In genomic region chr5:166639151-166639550, GRCh38 we compare ENCODE assay signal across 22 cellular contexts.
"Had no signal": no experiment of that assay in that cellular context is flagged by ENCODE, and none has a peak within 500 bp of the region (broad histone marks: within the 10 kb centered on the region; RNA-seq: fewer than 3 reads in every experiment).

No MANE protein-coding gene starts in this region.

- H3K27me3 ChIP-seq: gastrocnemius medialis, right lobe of liver, uterus had no signal

- H3K9me3 ChIP-seq: gastrocnemius medialis, left ventricle myocardium inferior, right lobe of liver, uterus had no signal

- H3K4me3 ChIP-seq: gastrocnemius medialis, left ventricle myocardium inferior, right lobe of liver, uterus had no signal

- H3K36me3 ChIP-seq: gastrocnemius medialis, left ventricle myocardium inferior, right lobe of liver, uterus had no signal

- H3K4me1 ChIP-seq: gastrocnemius medialis, left ventricle myocardium inferior, right lobe of liver, uterus had no signal

- DNase-seq: activated CD4-positive, alpha-beta T cell treated with anti-CD3 and anti-CD28 coated beads for 36 hours; activated CD4-positive, CD25-positive, alpha-beta regulatory T cell; activated CD8-positive, alpha-beta T cell treated with anti-CD3 and anti-CD28 coated beads, Interleukin-2, amount 10 ng/mL, durations not matched to agents 7 days and 5 days; activated effector memory CD4-positive, alpha-beta T cell treated with Interleukin-2 at 50 U/mL for 16 hours; activated naive CD4-positive, alpha-beta T cell treated with Interleukin-2 at 50 U/mL for 16 hours; activated T-cell treated with anti-CD3 and anti-CD28 coated beads for 4 hours; aorta; cortex of kidney; gastrocnemius medialis; glutamatergic neuron; left ventricle myocardium inferior; natural killer cell; right lobe of liver; stimulated activated CD4-positive, alpha-beta T cell treated with anti-CD3 and anti-CD28 coated beads, Interleukin-12 subunit alpha, Interleukin-12 subunit beta, amount 100 ng/mL, for 4 hours; stimulated activated CD4-positive, alpha-beta T cell treated with anti-CD3 and anti-CD28 coated beads, Interleukin-4, amount 100 ng/mL, for 1 hour; T-helper 1 cell; uterus had no signal

- H3K27me3 Mint-ChIP-seq: activated CD4-positive, alpha-beta T cell treated with anti-CD3 and anti-CD28 coated beads for 36 hours; activated naive CD8-positive, alpha-beta T cell; brain; stimulated activated naive CD8-positive, alpha-beta T cell treated with anti-CD3 and anti-CD28 coated beads, Interleukin-15, Interleukin-2, amounts not matched to agents 100 ng/mL and 50 ng/mL, for 24 hours; type B pancreatic cell had no signal

- H3K4me3 Mint-ChIP-seq: activated CD4-positive, alpha-beta T cell treated with anti-CD3 and anti-CD28 coated beads for 36 hours; activated CD8-positive, alpha-beta T cell treated with anti-CD3 and anti-CD28 coated beads, Interleukin-2, amount 10 ng/mL, durations not matched to agents 7 days and 5 days; activated naive CD8-positive, alpha-beta T cell; brain; natural killer cell; stimulated activated naive CD8-positive, alpha-beta T cell treated with anti-CD3 and anti-CD28 coated beads, Interleukin-15, Interleukin-2, amounts not matched to agents 100 ng/mL and 50 ng/mL, for 24 hours; T-helper 2 cell treated with Interferon-gamma antibody and Interleukin-4, amounts not matched to agents 5 μg/mL and 100 μg/mL, for 36 hours; type B pancreatic cell had no signal

- H3K9me3 Mint-ChIP-seq: type B pancreatic cell had no signal

- H3K27ac ChIP-seq: gastrocnemius medialis, left ventricle myocardium inferior, right lobe of liver, uterus had no signal

- H3K4me1 Mint-ChIP-seq: activated CD4-positive, alpha-beta T cell treated with anti-CD3 and anti-CD28 coated beads for 36 hours; brain; natural killer cell had no signal

- H3K36me3 Mint-ChIP-seq: activated naive CD8-positive, alpha-beta T cell; brain; type B pancreatic cell had no signal

- ATAC-seq: activated CD4-positive, alpha-beta T cell treated with anti-CD3 and anti-CD28 coated beads for 36 hours; activated CD8-positive, alpha-beta T cell treated with anti-CD3 and anti-CD28 coated beads, Interleukin-2, amount 10 ng/mL, durations not matched to agents 7 days and 5 days; gastrocnemius medialis; natural killer cell; right lobe of liver had no signal

- H3K27ac Mint-ChIP-seq: activated CD4-positive, alpha-beta T cell treated with anti-CD3 and anti-CD28 coated beads for 36 hours; activated CD8-positive, alpha-beta T cell treated with anti-CD3 and anti-CD28 coated beads, Interleukin-2, amount 10 ng/mL, durations not matched to agents 7 days and 5 days; activated naive CD8-positive, alpha-beta T cell; brain; natural killer cell; stimulated activated naive CD8-positive, alpha-beta T cell treated with anti-CD3 and anti-CD28 coated beads, Interleukin-15, Interleukin-2, amounts not matched to agents 100 ng/mL and 50 ng/mL, for 24 hours; T-helper 2 cell treated with Interferon-gamma antibody and Interleukin-4, amounts not matched to agents 5 μg/mL and 100 μg/mL, for 36 hours; type B pancreatic cell had no signal
